Comparison of ENCODE assay signal across 19 cellular contexts in the genomic region with DNA sequence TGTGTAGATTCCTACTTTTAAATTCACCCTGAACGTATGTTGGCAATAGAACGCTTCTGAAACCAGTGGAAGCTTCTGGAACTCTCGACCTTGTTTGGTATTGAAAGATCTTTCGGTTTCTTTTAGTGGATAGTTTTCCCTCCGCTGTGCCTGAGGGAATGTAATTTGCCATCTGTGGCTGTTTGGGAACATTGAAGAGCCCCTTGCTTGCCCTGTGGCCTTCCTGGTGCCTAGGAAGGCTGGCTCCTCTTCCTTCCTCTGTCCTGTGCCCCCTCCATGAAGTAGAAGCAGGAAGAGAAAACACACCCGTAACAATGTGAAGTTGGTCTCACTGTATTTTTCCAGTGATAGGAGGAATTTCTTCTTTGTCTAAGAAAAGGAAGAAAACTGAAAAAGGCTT.
DNase-seq lines count a peak whose midpoint lies in the region; ATAC-seq and TF ChIP-seq lines count a peak whose summit lies in the region.
"Had no signal": no experiment of that assay in that cellular context is flagged by ENCODE, and none has a peak within 500 bp of the region (broad histone marks: within the 10 kb centered on the region; RNA-seq: fewer than 3 reads in every experiment).

No MANE protein-coding gene starts in this region.

- POLR2A ChIA-PET in BJ (lab: Charles Lee): interaction anchor here (0.6 kb wide), 1 partner anchor 14 kb away, joined by 3 read pairs; no protein-coding TSS in a partner anchor
- POLR2A ChIA-PET in activated CD4-positive, alpha-beta T cell treated with anti-CD3 and anti-CD28 coated beads for 36 hours (lab: Charles Lee): no interaction called here

- WGBS in lung, 2 donors: 70 to 89% methylated on average over 6 of the region's 6 CpGs

- CTCF ChIA-PET in BJ (lab: Yijun Ruan, JAX): interaction anchor here (1.0 to 1.9 kb wide), 2 partner anchors 87 to 127 kb away, joined by 4 to 5 read pairs; no protein-coding TSS in a partner anchor
- CTCF ChIA-PET in activated CD4-positive, alpha-beta T cell treated with anti-CD3 and anti-CD28 coated beads for 36 hours (lab: Charles Lee): interaction anchor here (1.2 kb wide), 1 partner anchor 13 kb away, joined by 3 read pairs; no protein-coding TSS in a partner anchor

- no peaks in the 10 kb centered on the region for H3K9me3 ChIP-seq in lung (ENCODE audit: control insufficient read depth in 2 of 2, insufficient read depth in 1 of 2, low read length in 1 of 2)
- H3K9me3 ChIP-seq: mucosa of descending colon had no signal

- DNase-seq in BJ (ENCODE audit: low read depth) (no peak), dermis blood vessel endothelial cell (peak; percentile 44), lung (ENCODE audit: low spot score) (no peak), DMS79 (lab: John Stamatoyannopoulos, UW) (no peak)
- DNase-seq in activated CD4-positive, alpha-beta T cell treated with anti-CD3 and anti-CD28 coated beads for 36 hours: no peak
- DNase-seq: activated B cell treated with CpG ODN at 0.5 μM for 24 hours; activated naive CD4-positive, alpha-beta T cell treated with anti-CD3 and anti-CD28 coated beads, Interleukin-2, amount 50 U/mL, for 16 hours; caudate nucleus; erythroblast; mucosa of descending colon; NCI-H1436; T-cell had no signal

- H3K36me3 ChIP-seq in BJ (ENCODE audit: control insufficient read depth, insufficient read depth, low read length) (no peaks in the 10 kb centered on the region; the same call in none of the 2 replicates), lung (ENCODE audit: control insufficient read depth in 2 of 2, insufficient read depth in 2 of 2, low read length in 2 of 2) (no peaks in the 10 kb centered on the region)

- H3K27me3 Mint-ChIP-seq in activated CD4-positive, alpha-beta T cell treated with anti-CD3 and anti-CD28 coated beads for 36 hours: peaks cover 30% of the 10 kb centered on the region

- H3K4me3 ChIP-seq in BJ (ENCODE audit: low read depth, low read length) (peak overlapping the region; percentile 20), lung (no peak overlapping the region), skin epidermis (peak overlapping the region in 1 of 7 experiments; percentile 1)
- H3K4me3 ChIP-seq: mucosa of descending colon had no signal

- TF ChIP-seq CTCF in BJ (IDR thresholded peaks at IDR 0.05; ENCODE audit: insufficient read depth, low read depth, low read length): no peak
- no peak for TF ChIP-seq CTCF in lung (IDR thresholded peaks at IDR 0.05; ENCODE audit: control extremely low read depth, extremely low read depth)

- no peak overlapping the region for H3K4me3 Mint-ChIP-seq in activated CD4-positive, alpha-beta T cell treated with anti-CD3 and anti-CD28 coated beads for 36 hours
- H3K4me3 Mint-ChIP-seq: activated B cell treated with CpG ODN at 0.5 μM for 24 hours; stimulated activated naive CD8-positive, alpha-beta T cell treated with anti-CD3 and anti-CD28 coated beads, Interleukin-15, Interleukin-2, amounts not matched to agents 100 ng/mL and 50 ng/mL, for 24 hours; T-cell had no signal

- H3K9me3 Mint-ChIP-seq in activated CD4-positive, alpha-beta T cell treated with anti-CD3 and anti-CD28 coated beads for 36 hours (ENCODE audit: low read depth): no peaks in the 10 kb centered on the region
- H3K9me3 Mint-ChIP-seq: activated B cell treated with CpG ODN at 0.5 μM for 24 hours; stimulated activated naive CD8-positive, alpha-beta T cell treated with anti-CD3 and anti-CD28 coated beads, Interleukin-15, Interleukin-2, amounts not matched to agents 100 ng/mL and 50 ng/mL, for 24 hours; T-cell had no signal

- peaks cover 4% of the 10 kb centered on the region for H3K4me1 Mint-ChIP-seq in activated CD4-positive, alpha-beta T cell treated with anti-CD3 and anti-CD28 coated beads for 36 hours

- ATAC-seq in lung (ENCODE audit: insufficient read depth, low FRiP score) (no peak), HG02885 (IDR thresholded peaks at IDR 0.05; ENCODE audit: poor library complexity, unreplicated experiment) (no peak), GM19328 (IDR thresholded peaks at IDR 0.05; ENCODE audit: unreplicated experiment) (no peak)
- no peak for ATAC-seq in activated CD4-positive, alpha-beta T cell treated with anti-CD3 and anti-CD28 coated beads for 36 hours
- ATAC-seq: HCT116, mucosa of descending colon, sciatic nerve, T-cell had no signal

- no peaks in the 10 kb centered on the region for H3K27me3 ChIP-seq in BJ (ENCODE audit: control insufficient read depth, insufficient read depth, low read length)
- no peaks in the 10 kb centered on the region for H3K27me3 ChIP-seq in lung (ENCODE audit: control insufficient read depth, insufficient read depth)

- H3K27ac Mint-ChIP-seq in activated CD4-positive, alpha-beta T cell treated with anti-CD3 and anti-CD28 coated beads for 36 hours: no peak overlapping the region
- H3K27ac Mint-ChIP-seq: activated B cell treated with CpG ODN at 0.5 μM for 24 hours; stimulated activated naive CD8-positive, alpha-beta T cell treated with anti-CD3 and anti-CD28 coated beads, Interleukin-15, Interleukin-2, amounts not matched to agents 100 ng/mL and 50 ng/mL, for 24 hours; T-cell had no signal

- peaks cover 2% of the 10 kb centered on the region for H3K36me3 Mint-ChIP-seq in activated CD4-positive, alpha-beta T cell treated with anti-CD3 and anti-CD28 coated beads for 36 hours (ENCODE audit: low read depth)
- H3K36me3 Mint-ChIP-seq: T-cell had no signal

- H3K27ac ChIP-seq in lung (ENCODE audit: low read depth in 1 of 2, low read length in 1 of 2): peak overlapping the region; percentile 64 to 94
- peak overlapping the region in 19 of 21 experiments; percentile 11 to 100 (median 73) for H3K27ac ChIP-seq in skin epidermis
- H3K27ac ChIP-seq: KMS-11 had no signal

- H3K4me1 ChIP-seq in lung (ENCODE audit: control insufficient read depth in 2 of 2, insufficient read depth in 2 of 2, low read length in 2 of 2): peaks cover 0 to 6% of the 10 kb centered on the region in 2 donors

- intact Hi-C loops in activated CD4-positive, alpha-beta T cell treated with anti-CD3 and anti-CD28 coated beads for 36 hours (cut with DNase I, micrococcal nuclease): loop anchor here (10.0 kb wide), 2 partner anchors 136 to 216 kb away; no protein-coding TSS in a partner anchor
